ENCODE assay signal across 2 cellular contexts in the genomic region with DNA sequence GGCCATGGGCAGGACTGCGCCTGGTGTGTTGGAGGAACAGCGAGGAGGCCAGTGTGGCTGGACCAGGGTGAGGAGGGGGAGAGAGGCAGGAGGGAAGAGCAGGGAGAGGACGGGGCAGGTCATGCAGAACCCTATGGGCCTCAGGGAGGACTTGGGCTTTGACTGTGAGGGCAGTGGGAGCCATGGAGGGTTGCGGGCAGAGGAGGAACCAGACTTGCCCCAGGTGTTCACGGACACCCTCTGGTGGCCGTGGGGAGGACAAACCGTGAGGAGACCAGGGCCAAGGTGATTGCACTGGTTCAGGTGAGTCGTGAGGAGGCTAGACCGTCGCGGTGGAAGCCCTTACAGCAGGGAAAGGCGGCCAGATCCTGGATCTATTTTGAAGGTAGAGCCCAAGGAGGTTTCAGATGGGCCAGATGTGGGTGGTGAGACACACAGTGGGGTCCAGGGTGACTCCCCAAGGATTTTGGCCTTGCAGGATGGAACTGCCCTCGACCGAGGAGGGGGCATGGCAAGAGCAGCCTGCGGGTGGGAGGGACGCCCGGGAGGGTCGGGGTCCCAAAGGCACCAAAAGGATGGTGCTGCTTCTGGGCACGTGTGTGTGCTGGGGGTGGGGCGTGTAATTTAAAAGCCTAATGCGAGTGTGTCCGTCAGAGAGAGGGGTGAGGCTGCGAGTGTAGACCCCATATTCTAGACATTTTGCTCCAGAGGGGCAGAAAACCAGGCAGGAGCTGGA.
TF ChIP-seq lines count a peak whose summit lies in the region.

No MANE protein-coding gene starts in this region.

TF ChIP-seq in HCT116, 20 proteins besides CTCF, POLR2A, EP300 and RAD21:
- TF ChIP-seq EZH2 (IDR thresholded peaks at IDR 0.05) (no peak), EGR1 (IDR thresholded peaks at IDR 0.05; ENCODE audit: low read depth) (no peak), SIN3A (IDR thresholded peaks at IDR 0.05; ENCODE audit: low read depth) (no peak), CEBPB (IDR thresholded peaks at IDR 0.05; ENCODE audit: low read depth) (no peak), EZH2phosphoT487 (IDR thresholded peaks at IDR 0.05; ENCODE audit: borderline replicate concordance) (no peak), ZFX (IDR thresholded peaks at IDR 0.05) (no peak), JUND (IDR thresholded peaks at IDR 0.05) (no peak), POLR2AphosphoS5 (IDR thresholded peaks at IDR 0.05; ENCODE audit: low read depth, low read length) (no peak), CBX3 (IDR thresholded peaks at IDR 0.05; ENCODE audit: low read depth) (no peak)
- TF ChIP-seq, protein P1, sequence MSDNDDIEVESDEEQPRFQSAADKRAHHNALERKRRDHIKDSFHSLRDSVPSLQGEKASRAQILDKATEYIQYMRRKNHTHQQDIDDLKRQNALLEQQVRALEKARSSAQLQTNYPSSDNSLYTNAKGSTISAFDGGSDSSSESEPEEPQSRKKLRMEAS (IDR thresholded peaks at IDR 0.05), result no peak

TF ChIP-seq in GM12878, 131 proteins besides CTCF, POLR2A, EP300 and RAD21:
- TF ChIP-seq SMARCA5 (IDR thresholded peaks at IDR 0.05) (peak; percentile 42; the same call in 1 of the 2 replicates), ATF7 (IDR thresholded peaks at IDR 0.05; ENCODE audit: low read depth) (no peak)
